24 cellular contexts compared by ENCODE assay signal in the genomic region with DNA sequence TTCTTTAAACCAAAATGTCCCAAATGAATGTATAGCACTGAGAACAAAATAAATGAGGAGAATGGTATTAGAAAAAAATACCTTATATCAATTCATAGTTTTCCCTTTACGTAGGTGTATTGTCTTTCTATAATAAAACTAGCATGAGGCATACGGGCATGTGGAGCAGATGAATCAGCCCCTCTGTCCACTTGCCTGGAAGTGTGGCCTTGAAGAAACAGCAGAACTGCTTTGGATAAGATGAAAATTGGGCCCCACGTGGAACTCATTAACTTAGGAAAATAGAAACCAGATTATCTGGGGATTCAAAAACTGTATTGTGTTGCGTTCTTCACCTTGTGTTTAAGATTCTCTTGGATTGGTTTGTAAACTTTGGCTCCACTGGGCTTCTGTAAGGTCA.
DNase-seq lines count a peak whose midpoint lies in the region; ATAC-seq lines count a peak whose summit lies in the region.
"Had no signal": no experiment of that assay in that cellular context is flagged by ENCODE, and none has a peak within 500 bp of the region (broad histone marks: within the 10 kb centered on the region; RNA-seq: fewer than 3 reads in every experiment).

No MANE protein-coding gene starts in this region.

- H3K4me3 Mint-ChIP-seq in activated T-helper 17 cell treated with anti-CD3 and anti-CD28 coated beads, Interleukin-2, amount 50 U/mL, for 72 hours, result peak overlapping the region; percentile 85
- H3K4me3 Mint-ChIP-seq in stimulated activated memory B cell treated with anti-CD40 and anti-IgM and Interleukin-4, amounts not matched to agents 10 μg/mL and 1 μg/mL and 100 μg/mL, for 72 hours, result no peak overlapping the region
- H3K4me3 Mint-ChIP-seq: activated T-cell treated with anti-CD3 and anti-CD28 coated beads, Interleukin-2, amount 50 U/mL, for 24 hours; memory B cell had no signal

- peaks cover 69% of the 10 kb centered on the region for H3K36me3 Mint-ChIP-seq in activated T-helper 17 cell treated with anti-CD3 and anti-CD28 coated beads, Interleukin-2, amount 50 U/mL, for 72 hours (ENCODE audit: low read depth)
- no peaks in the 10 kb centered on the region for H3K36me3 Mint-ChIP-seq in stimulated activated memory B cell treated with anti-CD40 and anti-IgM and Interleukin-4, amounts not matched to agents 10 μg/mL and 1 μg/mL and 100 μg/mL, for 72 hours
- H3K36me3 Mint-ChIP-seq: memory B cell had no signal

- no peak overlapping the region for H3K27ac ChIP-seq in Karpas-422 (ENCODE audit: low read length)
- H3K27ac ChIP-seq: neutrophil, prostate gland, sigmoid colon, stomach had no signal

- no peak overlapping the region for H3K9ac ChIP-seq in Karpas-422 (ENCODE audit: low read length)

- no peak overlapping the region for H3K4me2 ChIP-seq in Karpas-422 (ENCODE audit: low read depth, low read length, poor library complexity, severe bottlenecking)

- no peaks in the 10 kb centered on the region for H3K9me3 ChIP-seq in Karpas-422 (ENCODE audit: low read length)
- H3K9me3 ChIP-seq: neutrophil, prostate gland, sigmoid colon, stomach had no signal

- no peaks in the 10 kb centered on the region for H3K79me2 ChIP-seq in Karpas-422 (ENCODE audit: low read length)

- H3K9me2 ChIP-seq in Karpas-422 (replicated peaks; ENCODE audit: insufficient read depth, low read length), result no peaks in the 10 kb centered on the region

- no peaks in the 10 kb centered on the region for H3K4me1 ChIP-seq in Karpas-422 (ENCODE audit: low read length)
- H3K4me1 ChIP-seq: prostate gland, sigmoid colon, stomach had no signal

- H3K36me3 ChIP-seq in Karpas-422 (ENCODE audit: insufficient read depth, low read length), result no peaks in the 10 kb centered on the region
- H3K36me3 ChIP-seq: cardiac muscle cell, neutrophil, prostate gland, sigmoid colon, stomach had no signal

- H4K20me1 ChIP-seq in Karpas-422 (ENCODE audit: insufficient read depth, low read depth, low read length), result no peaks in the 10 kb centered on the region

- peaks cover 56% of the 10 kb centered on the region for H3K4me1 Mint-ChIP-seq in activated T-helper 17 cell treated with anti-CD3 and anti-CD28 coated beads, Interleukin-2, amount 50 U/mL, for 72 hours
- H3K4me1 Mint-ChIP-seq in stimulated activated memory B cell treated with anti-CD40 and anti-IgM and Interleukin-4, amounts not matched to agents 10 μg/mL and 1 μg/mL and 100 μg/mL, for 72 hours, result peaks cover 31% of the 10 kb centered on the region

- H3K9me3 Mint-ChIP-seq in activated T-helper 17 cell treated with anti-CD3 and anti-CD28 coated beads, Interleukin-2, amount 50 U/mL, for 72 hours, result peaks cover 12% of the 10 kb centered on the region
- H3K9me3 Mint-ChIP-seq in stimulated activated memory B cell treated with anti-CD40 and anti-IgM and Interleukin-4, amounts not matched to agents 10 μg/mL and 1 μg/mL and 100 μg/mL, for 72 hours, result no peaks in the 10 kb centered on the region
- H3K9me3 Mint-ChIP-seq: memory B cell had no signal

- no peaks in the 10 kb centered on the region for H3K27me3 Mint-ChIP-seq in activated T-helper 17 cell treated with anti-CD3 and anti-CD28 coated beads, Interleukin-2, amount 50 U/mL, for 72 hours
- no peaks in the 10 kb centered on the region for H3K27me3 Mint-ChIP-seq in stimulated activated memory B cell treated with anti-CD40 and anti-IgM and Interleukin-4, amounts not matched to agents 10 μg/mL and 1 μg/mL and 100 μg/mL, for 72 hours
- H3K27me3 Mint-ChIP-seq: activated T-cell treated with anti-CD3 and anti-CD28 coated beads, Interleukin-2, amount 50 U/mL, for 24 hours; memory B cell had no signal

- DNase-seq in ELR (ENCODE audit: low read depth), result peak; percentile 6
- peak; percentile 70 for DNase-seq in fibroblast of gingiva (ENCODE audit: low read depth)
- DNase-seq in Karpas-422, result no peak
- no peak for DNase-seq in LoVo (ENCODE audit: low spot score)
- no peak for DNase-seq in activated CD4-positive, alpha-beta T cell treated with anti-CD3 and anti-CD28 coated beads, Interleukin-2, amount 50 U/mL, for 48 hours
- DNase-seq: activated CD8-positive, alpha-beta memory T cell treated with anti-CD3 and anti-CD28 coated beads for 24 hours; activated naive CD4-positive, alpha-beta T cell; activated T-cell treated with anti-CD3 and anti-CD28 coated beads, Interleukin-2, amount 50 U/mL, for 24 hours; dermis blood vessel endothelial cell; DND-41; foreskin melanocyte; NCI-H1436; NK-92 treated with Interleukin-12 subunit alpha and Interleukin-12 subunit beta, amount 100 ng/mL, for 24 hours; sigmoid colon; stomach; T-helper 1 cell had no signal

- H3K27ac Mint-ChIP-seq in activated T-helper 17 cell treated with anti-CD3 and anti-CD28 coated beads, Interleukin-2, amount 50 U/mL, for 72 hours, result peak overlapping the region; percentile 95
- peak overlapping the region; percentile 84 for H3K27ac Mint-ChIP-seq in stimulated activated memory B cell treated with anti-CD40 and anti-IgM and Interleukin-4, amounts not matched to agents 10 μg/mL and 1 μg/mL and 100 μg/mL, for 72 hours
- H3K27ac Mint-ChIP-seq: memory B cell had no signal

- H2AFZ ChIP-seq in Karpas-422 (ENCODE audit: low read length), result no peak overlapping the region

- H3K27me3 ChIP-seq in Karpas-422 (ENCODE audit: low read length), result no peaks in the 10 kb centered on the region
- H3K27me3 ChIP-seq: cardiac muscle cell, neutrophil, sigmoid colon, stomach had no signal

- no peak for ATAC-seq in activated T-helper 17 cell treated with anti-CD3 and anti-CD28 coated beads, Interleukin-2, amount 50 U/mL, for 72 hours (replicated peaks)
- no peak for ATAC-seq in stimulated activated memory B cell treated with anti-CD40 and anti-IgM and Interleukin-4, amounts not matched to agents 10 μg/mL and 1 μg/mL and 100 μg/mL, for 72 hours
- ATAC-seq in HG02973 (IDR thresholded peaks at IDR 0.05; ENCODE audit: unreplicated experiment), result no peak
- ATAC-seq: Panc1 had no signal

- no peak overlapping the region for H3K4me3 ChIP-seq in Karpas-422 (ENCODE audit: low read length)
- H3K4me3 ChIP-seq: cardiac muscle cell, prostate gland, sigmoid colon, stomach had no signal

Comparison
In these comparisons a context has a peak if more than half of its experiments do, and no peak if none do; other contexts are left out.
1. DNase-seq: peak in ELR (single experiment) and fibroblast of gingiva (single experiment); none in Karpas-422 (single experiment), LoVo (single experiment) and activated CD4-positive, alpha-beta T cell treated with anti-CD3 and anti-CD28 coated beads, Interleukin-2, amount 50 U/mL, for 48 hours (0 of 2).